27 cellular contexts compared by ENCODE assay signal in the genomic region with DNA sequence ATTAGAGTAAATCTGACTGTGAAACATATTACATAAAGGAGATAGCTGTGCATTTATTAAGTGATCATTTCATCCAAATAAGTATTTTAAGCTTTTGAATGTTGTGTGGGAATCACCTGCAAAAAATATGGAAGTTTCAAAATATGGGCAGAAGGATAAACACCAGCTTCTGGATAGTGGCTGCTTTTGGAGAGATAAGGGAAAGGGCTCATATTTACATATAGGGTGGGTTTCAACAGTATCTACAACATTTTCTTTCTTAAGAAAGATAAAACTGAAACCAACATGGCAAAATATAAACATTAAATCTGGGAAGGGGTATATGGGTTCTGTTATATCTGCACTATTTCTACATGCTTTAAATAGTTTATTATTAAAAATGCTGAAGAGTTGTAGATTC. TPM values are rescaled to one million over a fixed set of nuclear protein-coding genes. Genes with fewer than 3 reads are reported as not detected.
DNase-seq lines count a peak whose midpoint lies in the region; ATAC-seq and TF ChIP-seq lines count a peak whose summit lies in the region.
"Had no signal": no experiment of that assay in that cellular context is flagged by ENCODE, and none has a peak within 500 bp of the region (broad histone marks: within the 10 kb centered on the region; RNA-seq: fewer than 3 reads in every experiment).

No MANE protein-coding gene starts in this region.

- peak overlapping the region; percentile 46 for H3K27ac Mint-ChIP-seq in activated naive CD4-positive, alpha-beta T cell treated with anti-CD3 and anti-CD28 coated beads, Interleukin-2, amount 50 U/mL, for 24 hours
- H3K27ac Mint-ChIP-seq in activated naive CD4-positive, alpha-beta T cell treated with anti-CD3 and anti-CD28 coated beads, Interleukin-2, amount 50 U/mL, for 72 hours: peak overlapping the region in 1 of 2 donors; percentile 37
- H3K27ac Mint-ChIP-seq in central memory CD8-positive, alpha-beta T cell (ENCODE audit: low read depth): peak overlapping the region; percentile 91
- H3K27ac Mint-ChIP-seq: dendritic cell treated with granulocyte-macrophage colony-stimulating factor and Interleukin-4, amounts not matched to agents 40 ng/mL and 50 ng/mL, for 4 days; nephron progenitor cell had no signal

- no peak for ATAC-seq in activated naive CD4-positive, alpha-beta T cell treated with anti-CD3 and anti-CD28 coated beads, Interleukin-2, amount 50 U/mL, for 72 hours
- no peak for ATAC-seq in central memory CD8-positive, alpha-beta T cell (replicated peaks; ENCODE audit: extremely low read depth, poor library complexity, severe bottlenecking)
- no peak for ATAC-seq in psoas muscle
- ATAC-seq: pancreas, PC-3, right lobe of liver had no signal

- H3K9me3 Mint-ChIP-seq in activated naive CD4-positive, alpha-beta T cell treated with anti-CD3 and anti-CD28 coated beads, Interleukin-2, amount 50 U/mL, for 24 hours: no peaks in the 10 kb centered on the region
- H3K9me3 Mint-ChIP-seq in activated naive CD4-positive, alpha-beta T cell treated with anti-CD3 and anti-CD28 coated beads, Interleukin-2, amount 50 U/mL, for 72 hours: no peaks in the 10 kb centered on the region
- H3K9me3 Mint-ChIP-seq in central memory CD8-positive, alpha-beta T cell: no peaks in the 10 kb centered on the region
- H3K9me3 Mint-ChIP-seq: dendritic cell treated with granulocyte-macrophage colony-stimulating factor and Interleukin-4, amounts not matched to agents 40 ng/mL and 50 ng/mL, for 4 days; nephron progenitor cell had no signal

- intact Hi-C loops in psoas muscle (cut with DNase I): no loop called here

- no peaks in the 10 kb centered on the region for H3K9me3 ChIP-seq in psoas muscle
- H3K9me3 ChIP-seq: BE2C, pancreas, right lobe of liver, upper lobe of left lung had no signal

- no peaks in the 10 kb centered on the region for H3K27me3 Mint-ChIP-seq in activated naive CD4-positive, alpha-beta T cell treated with anti-CD3 and anti-CD28 coated beads, Interleukin-2, amount 50 U/mL, for 24 hours
- H3K27me3 Mint-ChIP-seq in central memory CD8-positive, alpha-beta T cell: no peaks in the 10 kb centered on the region
- H3K27me3 Mint-ChIP-seq: dendritic cell treated with granulocyte-macrophage colony-stimulating factor and Interleukin-4, amounts not matched to agents 40 ng/mL and 50 ng/mL, for 4 days had no signal

- H3K36me3 Mint-ChIP-seq in activated naive CD4-positive, alpha-beta T cell treated with anti-CD3 and anti-CD28 coated beads, Interleukin-2, amount 50 U/mL, for 24 hours: peaks cover 5% of the 10 kb centered on the region
- H3K36me3 Mint-ChIP-seq in activated naive CD4-positive, alpha-beta T cell treated with anti-CD3 and anti-CD28 coated beads, Interleukin-2, amount 50 U/mL, for 72 hours: peaks cover 8 to 9% of the 10 kb centered on the region in 2 donors
- H3K36me3 Mint-ChIP-seq in central memory CD8-positive, alpha-beta T cell (ENCODE audit: insufficient read depth): peaks cover 33% of the 10 kb centered on the region

- DNase-seq in activated naive CD4-positive, alpha-beta T cell treated with anti-CD3 and anti-CD28 coated beads, Interleukin-2, amount 50 U/mL, for 72 hours (ENCODE audit: low spot score in 2 of 2): no peak
- peak; percentile 44 for DNase-seq in OCI-M1 (lab: John Stamatoyannopoulos, UW)
- no peak for DNase-seq in central memory CD8-positive, alpha-beta T cell (ENCODE audit: low spot score in 2 of 2)
- no peak for DNase-seq in psoas muscle
- no peak for DNase-seq in hypothalamus (lab: John Stamatoyannopoulos, UW)
- no peak for DNase-seq in activated CD4-positive, alpha-beta T cell treated with anti-CD3 and anti-CD28 coated beads, Interleukin-2, amount 50 U/mL, for 4 hours
- no peak for DNase-seq in hepatic stellate cell (ENCODE audit: low spot score)
- DNase-seq: ACHN; activated CD4-positive, alpha-beta T cell treated with anti-CD3 and anti-CD28 coated beads, Interleukin-2, amount 50 U/mL, for 1 hour; activated CD8-positive, alpha-beta memory T cell treated with anti-CD3 and anti-CD28 coated beads, Interleukin-2, amount 50 U/mL, for 4 hours; activated gamma-delta T cell; BE2C; DMS53; NCI-H1694; nephron progenitor cell; pancreas; PC-3; right lobe of liver; Right ventricle myocardium superior; stimulated activated CD4-positive, alpha-beta T cell treated with anti-CD3 and anti-CD28 coated beads, Interleukin-12 subunit alpha, Interleukin-12 subunit beta, amount 100 ng/mL, for 4 hours; stimulated activated CD4-positive, alpha-beta T cell treated with anti-CD3 and anti-CD28 coated beads, Interleukin-4, amount 100 ng/mL, for 1 hour; substantia nigra; T1000; upper lobe of left lung; WERI-Rb-1 had no signal

- H3K27me3 ChIP-seq in psoas muscle (ENCODE audit: insufficient read depth in 3 of 3, low read length in 2 of 3): no peaks in the 10 kb centered on the region
- H3K27me3 ChIP-seq: BE2C, pancreas, right lobe of liver, upper lobe of left lung had no signal

- no peak for TF ChIP-seq CTCF in psoas muscle (IDR thresholded peaks at IDR 0.05)

- peaks cover 64% of the 10 kb centered on the region for H3K4me1 ChIP-seq in psoas muscle

- H3K4me1 Mint-ChIP-seq in activated naive CD4-positive, alpha-beta T cell treated with anti-CD3 and anti-CD28 coated beads, Interleukin-2, amount 50 U/mL, for 24 hours: peaks cover 51% of the 10 kb centered on the region
- peaks cover 60% of the 10 kb centered on the region for H3K4me1 Mint-ChIP-seq in central memory CD8-positive, alpha-beta T cell

- H3K4me3 Mint-ChIP-seq in activated naive CD4-positive, alpha-beta T cell treated with anti-CD3 and anti-CD28 coated beads, Interleukin-2, amount 50 U/mL, for 24 hours: no peak overlapping the region
- H3K4me3 Mint-ChIP-seq in central memory CD8-positive, alpha-beta T cell: no peak overlapping the region
- H3K4me3 Mint-ChIP-seq: dendritic cell treated with granulocyte-macrophage colony-stimulating factor and Interleukin-4, amounts not matched to agents 40 ng/mL and 50 ng/mL, for 4 days; nephron progenitor cell had no signal

- H3K4me3 ChIP-seq in psoas muscle: peak overlapping the region; percentile 63
- H3K4me3 ChIP-seq: pancreas, right lobe of liver, upper lobe of left lung had no signal

- H3K27ac ChIP-seq in psoas muscle: peak overlapping the region; percentile 79
- H3K27ac ChIP-seq: pancreas, right lobe of liver, upper lobe of left lung, WERI-Rb-1 had no signal

- peaks cover 0 to 38% of the 10 kb centered on the region in 2 donors for H3K36me3 ChIP-seq in psoas muscle (ENCODE audit: insufficient read depth in 1 of 2, low read depth in 1 of 2)

RNA-seq across cellular contexts. Expression of gene ARPP19, which starts 12.3 kb away (rescaled TPM):
- total RNA-seq in activated naive CD4-positive, alpha-beta T cell treated with anti-CD3 and anti-CD28 coated beads, Interleukin-2, amount 50 U/mL, for 72 hours: 100 to 1,000 TPM; 103 to 118 TPM
- total RNA-seq in psoas muscle: 100 to 1,000 TPM; 161 to 372 (median 274) TPM
- polyA plus RNA-seq in psoas muscle: 100 to 1,000 TPM; 134 to 374 (median 256) TPM

RNA-seq across cellular contexts. Expression of gene MYO5A, which starts 27.8 kb away (rescaled TPM):
- total RNA-seq in activated naive CD4-positive, alpha-beta T cell treated with anti-CD3 and anti-CD28 coated beads, Interleukin-2, amount 50 U/mL, for 72 hours: 10 to 100 TPM; 14.0 to 19.5 TPM
- 1 to 10 TPM; 5.0 to 9.9 (median 7.8) TPM for total RNA-seq in psoas muscle
- 1 to 10 TPM; 3.6 to 7.7 (median 4.4) TPM for polyA plus RNA-seq in psoas muscle
